Comparison of ENCODE assay signal across 26 cellular contexts in the genomic region with DNA sequence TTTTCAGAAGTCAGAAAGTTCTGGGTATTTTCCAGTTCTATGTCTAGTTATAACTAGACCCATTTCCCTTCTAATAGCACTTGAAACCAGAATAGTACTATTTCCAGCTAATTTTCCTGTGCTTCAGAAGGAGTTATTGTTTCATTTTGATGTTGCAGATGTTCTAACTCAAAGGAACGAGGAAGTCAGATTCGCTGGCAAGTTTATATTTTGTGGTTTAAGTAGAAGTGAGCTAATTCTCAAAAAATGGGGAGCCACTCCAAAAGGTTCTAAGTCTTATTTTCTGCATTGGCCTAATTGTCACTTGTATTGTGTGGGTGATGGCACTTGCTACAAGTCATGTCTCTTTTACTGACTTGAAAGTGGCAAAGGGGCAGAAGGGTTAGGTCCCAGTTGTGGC.
DNase-seq lines count a peak whose midpoint lies in the region; ATAC-seq, FAIRE-seq and TF ChIP-seq lines count a peak whose summit lies in the region.
"Had no signal": no experiment of that assay in that cellular context is flagged by ENCODE, and none has a peak within 500 bp of the region (broad histone marks: within the 10 kb centered on the region; RNA-seq: fewer than 3 reads in every experiment).

No MANE protein-coding gene starts in this region.

- POLR2A ChIA-PET in AG04449 (lab: Yijun Ruan, JAX), result no interaction called here

- ATAC-seq in GM19324 (IDR thresholded peaks at IDR 0.05; ENCODE audit: low FRiP score, unreplicated experiment) (no peak), HG03469 (IDR thresholded peaks at IDR 0.05; ENCODE audit: unreplicated experiment) (no peak)
- ATAC-seq: esophagus mucosa, lower lobe of right lung, WTC11 had no signal

- DNase-seq in AG04449 (ENCODE audit: low read depth, low spot score) (peak; percentile 12), GM04504 (ENCODE audit: low read depth) (peak; percentile 38), astrocyte of the cerebellum (ENCODE audit: low read depth) (peak; percentile 54), foreskin fibroblast (peak; percentile 18 to 31), urothelium cell line (ENCODE audit: low spot score) (no peak)
- no peak for DNase-seq in stimulated activated CD4-positive, alpha-beta T cell treated with anti-CD3 and anti-CD28 coated beads, Interleukin-12 subunit alpha, Interleukin-12 subunit beta, amount 100 ng/mL, for 4 hours
- DNase-seq: activated CD4-positive, alpha-beta memory T cell treated with anti-CD3 and anti-CD28 coated beads for 36 hours; activated effector memory CD4-positive, alpha-beta T cell treated with anti-CD3 and anti-CD28 coated beads, Interleukin-2, amount 50 U/mL, for 16 hours; adrenal gland; CD4-positive, CD25-positive, alpha-beta regulatory T cell; cerebellar nuclear complex; DMS153; effector CD8-positive, alpha-beta T cell; H9; hippocampal formation; islet precursor cell; lower lobe of right lung; NCI-H2081; NCI-H446 treated with DMSO at 0.1 percent for 48 hours; stimulated activated CD8-positive, alpha-beta memory T cell treated with anti-CD3 and anti-CD28 coated beads, Interleukin-4, amount 100 ng/mL, for 48 hours had no signal

- CTCF ChIA-PET in AG04449 (lab: Yijun Ruan, JAX), result interaction anchor here (0.8 to 1.3 kb wide), 3 partner anchors 13 to 277 kb away, joined by 3 read pairs; no protein-coding TSS in a partner anchor

- in situ Hi-C loops in astrocyte of the cerebellum (cut with HindIII; ENCODE audit: low sequenced_read_pairs), result no loop called here

- H3K4me3 ChIP-seq in AG04449 (ENCODE audit: low read depth, low read length), result no peak overlapping the region
- no peak overlapping the region for H3K4me3 ChIP-seq in astrocyte of the cerebellum (ENCODE audit: low read depth, low read length)
- H3K4me3 ChIP-seq in foreskin fibroblast (ENCODE audit: low read depth in 1 of 2, low read length in 2 of 2), result no peak overlapping the region
- H3K4me3 ChIP-seq: adrenal gland, lower lobe of right lung had no signal

- no peak for FAIRE-seq in urothelium cell line (lab: Jason Lieb, UNC)
- FAIRE-seq: A204.1, RCC 7860 had no signal

- TF ChIP-seq CTCF in AG04449 (IDR thresholded peaks at IDR 0.05; ENCODE audit: insufficient read depth, low read length, missing control alignments) (no peak), astrocyte of the cerebellum (IDR thresholded peaks at IDR 0.05; ENCODE audit: low read depth, low read length, missing control alignments) (no peak), foreskin fibroblast (IDR thresholded peaks at IDR 0.05; ENCODE audit: low read depth, low read length) (no peak)

Comparison
In these comparisons a context has a peak if more than half of its experiments do, and no peak if none do; other contexts are left out.
1. DNase-seq: peak in AG04449 (single experiment), GM04504 (single experiment), astrocyte of the cerebellum (single experiment) and foreskin fibroblast (2 of 2); none in urothelium cell line (single experiment) and stimulated activated CD4-positive, alpha-beta T cell treated with anti-CD3 and anti-CD28 coated beads, Interleukin-12 subunit alpha, Interleukin-12 subunit beta, amount 100 ng/mL, for 4 hours (single experiment).